Comparison of ENCODE assay signal across 8 cellular contexts in the genomic region with DNA sequence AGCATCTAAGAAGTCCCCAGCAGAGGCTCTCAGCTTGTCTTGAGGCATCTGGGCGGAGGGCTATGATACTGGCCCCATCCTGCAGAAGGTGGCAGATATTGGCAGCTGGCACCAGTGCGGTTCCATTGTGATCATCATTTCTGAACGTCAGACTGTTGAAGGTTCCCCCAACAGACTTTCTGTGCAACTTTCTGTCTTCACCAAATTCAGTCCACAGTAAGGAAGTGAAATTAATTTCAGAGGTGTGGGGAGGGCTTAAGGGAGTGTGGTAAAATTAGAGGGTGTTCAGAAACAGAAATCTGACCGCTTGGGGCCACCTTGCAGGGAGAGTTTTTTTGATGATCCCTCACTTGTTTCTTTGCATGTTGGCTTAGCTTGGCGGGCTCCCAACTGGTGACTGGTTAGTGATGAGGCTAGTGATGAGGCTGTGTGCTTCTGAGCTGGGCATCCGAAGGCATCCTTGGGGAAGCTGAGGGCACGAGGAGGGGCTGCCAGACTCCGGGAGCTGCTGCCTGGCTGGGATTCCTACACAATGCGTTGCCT. TPM values are rescaled to one million over a fixed set of nuclear protein-coding genes. Genes with fewer than 3 reads are reported as not detected.
DNase-seq lines count a peak whose midpoint lies in the region; ATAC-seq and TF ChIP-seq lines count a peak whose summit lies in the region.

A gene with protein sequence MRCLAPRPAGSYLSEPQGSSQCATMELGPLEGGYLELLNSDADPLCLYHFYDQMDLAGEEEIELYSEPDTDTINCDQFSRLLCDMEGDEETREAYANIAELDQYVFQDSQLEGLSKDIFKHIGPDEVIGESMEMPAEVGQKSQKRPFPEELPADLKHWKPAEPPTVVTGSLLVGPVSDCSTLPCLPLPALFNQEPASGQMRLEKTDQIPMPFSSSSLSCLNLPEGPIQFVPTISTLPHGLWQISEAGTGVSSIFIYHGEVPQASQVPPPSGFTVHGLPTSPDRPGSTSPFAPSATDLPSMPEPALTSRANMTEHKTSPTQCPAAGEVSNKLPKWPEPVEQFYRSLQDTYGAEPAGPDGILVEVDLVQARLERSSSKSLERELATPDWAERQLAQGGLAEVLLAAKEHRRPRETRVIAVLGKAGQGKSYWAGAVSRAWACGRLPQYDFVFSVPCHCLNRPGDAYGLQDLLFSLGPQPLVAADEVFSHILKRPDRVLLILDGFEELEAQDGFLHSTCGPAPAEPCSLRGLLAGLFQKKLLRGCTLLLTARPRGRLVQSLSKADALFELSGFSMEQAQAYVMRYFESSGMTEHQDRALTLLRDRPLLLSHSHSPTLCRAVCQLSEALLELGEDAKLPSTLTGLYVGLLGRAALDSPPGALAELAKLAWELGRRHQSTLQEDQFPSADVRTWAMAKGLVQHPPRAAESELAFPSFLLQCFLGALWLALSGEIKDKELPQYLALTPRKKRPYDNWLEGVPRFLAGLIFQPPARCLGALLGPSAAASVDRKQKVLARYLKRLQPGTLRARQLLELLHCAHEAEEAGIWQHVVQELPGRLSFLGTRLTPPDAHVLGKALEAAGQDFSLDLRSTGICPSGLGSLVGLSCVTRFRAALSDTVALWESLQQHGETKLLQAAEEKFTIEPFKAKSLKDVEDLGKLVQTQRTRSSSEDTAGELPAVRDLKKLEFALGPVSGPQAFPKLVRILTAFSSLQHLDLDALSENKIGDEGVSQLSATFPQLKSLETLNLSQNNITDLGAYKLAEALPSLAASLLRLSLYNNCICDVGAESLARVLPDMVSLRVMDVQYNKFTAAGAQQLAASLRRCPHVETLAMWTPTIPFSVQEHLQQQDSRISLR (plus strand): TSS at position 404 of the 543 bp plus-strand sequence. CDS start 129 bp downstream, at position 533.

- peak; percentile 95 for DNase-seq in epithelial cell of esophagus (ENCODE audit: low read depth)
- DNase-seq in osteoblast (ENCODE audit: insufficient read length, low spot score, missing footprints) = peak; percentile 97
- no peak for DNase-seq in hepatocyte (ENCODE audit: low spot score)
- DNase-seq in NCI-H748 (lab: John Stamatoyannopoulos, UW; ENCODE audit: unreplicated experiment) = no peak

- TF ChIP-seq CTCF in GM12875 (IDR thresholded peaks at IDR 0.05; ENCODE audit: borderline replicate concordance, insufficient read depth, low read depth, low read length) (no peak), epithelial cell of esophagus (IDR thresholded peaks at IDR 0.05; ENCODE audit: insufficient read depth, low read depth, low read length, missing control alignments) (no peak), osteoblast (IDR thresholded peaks at IDR 0.05; ENCODE audit: extremely low read depth, low read depth, low read length) (no peak), hepatocyte (IDR thresholded peaks at IDR 0.05; ENCODE audit: poor library complexity) (no peak)

- no peak for TF ChIP-seq EP300 in Ishikawa (IDR thresholded peaks at IDR 0.05; ENCODE audit: borderline replicate concordance)

- no peaks in the 10 kb centered on the region for H3K9me2 ChIP-seq in hepatocyte (replicated peaks; ENCODE audit: insufficient read depth)

- H3K27ac ChIP-seq in osteoblast (ENCODE audit: low read depth, low read length) (peak within 1 kb of the TSS; percentile 43), hepatocyte (no peak within 1 kb of the TSS)

- 68% methylated on average over 9 of the region's 9 CpGs for WGBS in hepatocyte (ENCODE audit: low lambda C conversion rate, missing lambda C conversion rate)

- H3K9me3 ChIP-seq in osteoblast (ENCODE audit: low read depth, low read length) (no peaks in the 10 kb centered on the region), hepatocyte (ENCODE audit: low read depth) (no peaks in the 10 kb centered on the region)

- no peaks in the 10 kb centered on the region for H3K36me3 ChIP-seq in osteoblast (ENCODE audit: insufficient read depth, low read length)
- no peaks in the 10 kb centered on the region for H3K36me3 ChIP-seq in hepatocyte (replicated peaks; ENCODE audit: insufficient read depth, low read depth)

- no peak for TF ChIP-seq RAD21 in Ishikawa (IDR thresholded peaks at IDR 0.05; ENCODE audit: low read depth)

- H3K4me3 ChIP-seq in GM12875 (ENCODE audit: low read depth, low read length) (peak within 1 kb of the TSS; percentile 84), epithelial cell of esophagus (ENCODE audit: low read length) (no peak within 1 kb of the TSS), osteoblast (ENCODE audit: insufficient read depth, low read length) (no peak within 1 kb of the TSS), hepatocyte (no peak within 1 kb of the TSS)

- H2AFZ ChIP-seq in osteoblast (ENCODE audit: low read length) (no peak within 1 kb of the TSS), hepatocyte (no peak within 1 kb of the TSS)

- H4K20me1 ChIP-seq in osteoblast (ENCODE audit: insufficient read depth, low read length) = no peaks in the 10 kb centered on the region
- no peaks in the 10 kb centered on the region for H4K20me1 ChIP-seq in hepatocyte (ENCODE audit: insufficient read depth, poor library complexity, severe bottlenecking)

- peak; percentile 42 for ATAC-seq in GM21737 (IDR thresholded peaks at IDR 0.05; ENCODE audit: unreplicated experiment)
- peak; percentile 61 to 63 for ATAC-seq in activated CD4-positive, CD25-positive, alpha-beta regulatory T cell treated with anti-CD3 and anti-CD28 coated beads, Interleukin-2, amount 50 U/mL, for 24 hours

- H3K4me2 ChIP-seq in osteoblast (ENCODE audit: insufficient read depth, low read length) = peak within 1 kb of the TSS; percentile 34
- H3K4me2 ChIP-seq in hepatocyte = no peak within 1 kb of the TSS

- H3K4me1 ChIP-seq in osteoblast (ENCODE audit: insufficient read depth, low read length) (peaks cover 35% of the 10 kb centered on the region), hepatocyte (ENCODE audit: insufficient read depth) (no peaks in the 10 kb centered on the region)

- H3K27me3 ChIP-seq in osteoblast (ENCODE audit: insufficient read depth, low read length) (peaks cover 14% of the 10 kb centered on the region), hepatocyte (peaks cover 83% of the 10 kb centered on the region)

- H3K79me2 ChIP-seq in osteoblast (ENCODE audit: insufficient read depth, low read length) = no peaks in the 10 kb centered on the region
- H3K79me2 ChIP-seq in hepatocyte = no peaks in the 10 kb centered on the region

TF ChIP-seq in Ishikawa, 13 proteins besides CTCF, POLR2A, EP300 and RAD21:
- TF ChIP-seq TEAD4 (IDR thresholded peaks at IDR 0.05) = no peak
- 0 out of 2 replicates have a peak, but pooled peaks have one; percentile 19 for TF ChIP-seq NFIC (IDR thresholded peaks at IDR 0.05)

RNA-seq across cellular contexts. Expression of the gene that starts here (rescaled TPM):
- 2.5 and 2.7 TPM in 2 replicates for total RNA-seq in osteoblast
- 0.08 TPM in 1 of 2 replicates, not detected in the other for total RNA-seq in hepatocyte
- polyA plus RNA-seq in hepatocyte = 0.24 and 1.1 TPM in 2 replicates

Comparison
In these comparisons a context has a peak if more than half of its experiments do, and no peak if none do; other contexts are left out.
1. DNase-seq: peak in epithelial cell of esophagus (single experiment) and osteoblast (single experiment); none in hepatocyte (single experiment) and NCI-H748 (single experiment).